16 cellular contexts compared by ENCODE assay signal in the genomic region with DNA sequence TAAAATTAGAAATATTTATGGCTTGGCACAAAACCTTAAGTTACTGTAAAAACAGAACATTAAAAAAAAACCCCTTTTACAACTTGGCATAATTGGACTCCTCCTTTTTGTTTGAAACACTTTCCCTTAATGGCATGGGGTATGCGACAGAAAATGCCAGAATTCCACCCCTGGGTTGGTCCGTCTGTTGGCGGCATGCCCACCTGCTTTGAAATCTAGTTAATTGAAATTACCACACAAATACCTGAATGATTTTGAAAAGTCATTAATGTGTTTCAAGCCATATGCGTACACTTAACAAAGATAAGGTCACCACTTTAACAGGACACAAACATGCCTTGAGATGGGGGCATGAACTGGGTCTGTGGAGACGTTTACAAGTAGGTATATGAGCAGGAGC.
A peak's percentile ranks its signal among the peaks of the same experiment; 100 is the strongest.
DNase-seq lines count a peak whose midpoint lies in the region; ATAC-seq, FAIRE-seq and TF ChIP-seq lines count a peak whose summit lies in the region.
"Had no signal": no experiment of that assay in that cellular context is flagged by ENCODE, and none has a peak within 500 bp of the region (broad histone marks: within the 10 kb centered on the region; RNA-seq: fewer than 3 reads in every experiment).

No MANE protein-coding gene starts in this region.

- H2BK5ac ChIP-seq in mesenchymal stem cell (ENCODE audit: low read depth, low read length, poor library complexity, severe bottlenecking), result no peak overlapping the region

- H3K36me3 ChIP-seq in mesenchymal stem cell (ENCODE audit: control insufficient read depth in 1 of 2, insufficient read depth in 2 of 2, low read depth in 1 of 2, low read length in 2 of 2), result no peaks in the 10 kb centered on the region
- H3K36me3 ChIP-seq: BLaER1 had no signal

- H3K4ac ChIP-seq in mesenchymal stem cell (ENCODE audit: low read depth in 1 of 2, low read length in 2 of 2), result no peak overlapping the region

- no peak overlapping the region for H2BK12ac ChIP-seq in mesenchymal stem cell (ENCODE audit: low read length in 2 of 2)

- no peak overlapping the region for H2BK15ac ChIP-seq in mesenchymal stem cell (ENCODE audit: low read depth, poor library complexity, severe bottlenecking)

- no peaks in the 10 kb centered on the region for H3K4me1 ChIP-seq in mesenchymal stem cell (ENCODE audit: control insufficient read depth, insufficient read depth, low read depth, low read length)

- H3K27ac ChIP-seq in RWPE1 (peak overlapping the region; percentile 70), mesenchymal stem cell (ENCODE audit: low read length, poor library complexity, severe bottlenecking) (no peak overlapping the region)
- H3K27ac ChIP-seq: BLaER1, HL-60 had no signal

- H2AFZ ChIP-seq in mesenchymal stem cell (ENCODE audit: low read depth, low read length), result no peak overlapping the region

- no peak overlapping the region for H3K23ac ChIP-seq in mesenchymal stem cell (ENCODE audit: low read length in 2 of 2)

- no peak overlapping the region for H3K18ac ChIP-seq in mesenchymal stem cell (ENCODE audit: low read depth in 1 of 2, low read length in 2 of 2)

- H2BK120ac ChIP-seq in mesenchymal stem cell (ENCODE audit: low read depth, low read length), result no peak overlapping the region

- no peaks in the 10 kb centered on the region for H3K27me3 ChIP-seq in mesenchymal stem cell (ENCODE audit: control insufficient read depth in 1 of 2, insufficient read depth in 1 of 2, low read length in 2 of 2)
- H3K27me3 ChIP-seq: BLaER1 had no signal

- ATAC-seq in GM21576 (IDR thresholded peaks at IDR 0.05; ENCODE audit: unreplicated experiment), result no peak
- no peak for ATAC-seq in GM18867 (IDR thresholded peaks at IDR 0.05; ENCODE audit: unreplicated experiment)
- ATAC-seq: PC-3 had no signal

- no peak overlapping the region for H4K8ac ChIP-seq in mesenchymal stem cell (ENCODE audit: low read length)

- no peak overlapping the region for H2AK5ac ChIP-seq in mesenchymal stem cell (ENCODE audit: low read length, severe bottlenecking)

- H3K4me2 ChIP-seq in mesenchymal stem cell (ENCODE audit: low read length, poor library complexity, severe bottlenecking), result no peak overlapping the region
- H3K4me2 ChIP-seq: BLaER1 had no signal

- WGBS in mesenchymal stem cell, result 99% methylated on average over 4 of the region's 5 CpGs

- H3K79me1 ChIP-seq in mesenchymal stem cell (replicated peaks; ENCODE audit: low read length, poor library complexity, severe bottlenecking), result no peaks in the 10 kb centered on the region

- DNase-seq in AG10803 (ENCODE audit: low read depth) (peak; percentile 8), RWPE1 (ENCODE audit: low spot score) (no peak), epithelial cell of proximal tubule (ENCODE audit: low read depth) (no peak), mesenchymal stem cell (no peak), RCC 7860 (ENCODE audit: low spot score) (no peak), hepatic stellate cell (ENCODE audit: low spot score) (no peak)
- DNase-seq: NCI-H1417 treated with DMSO at 0.1 percent for 48 hours, NCI-H2171, NCI-H748 treated with DMSO at 0.1 percent for 48 hours, PC-3 had no signal

- H3K4me3 ChIP-seq in AG10803 (ENCODE audit: low read length) (no peak overlapping the region), epithelial cell of proximal tubule (ENCODE audit: low read depth, low read length) (peak overlapping the region; percentile 13), mesenchymal stem cell (ENCODE audit: insufficient read depth in 1 of 2, low read depth in 1 of 2, low read length in 2 of 2) (peak overlapping the region in 1 of 2 experiments; percentile 42)
- H3K4me3 ChIP-seq: BLaER1 had no signal

- CTCF ChIA-PET in RWPE1 (lab: Yijun Ruan, JAX), result no interaction called here

- TF ChIP-seq CTCF in AG10803 (conservative IDR thresholded peaks at IDR 0.05; ENCODE audit: low read length), result no peak
- TF ChIP-seq CTCF in RWPE1 (conservative IDR thresholded peaks at IDR 0.05; ENCODE audit: low read depth), result no peak
- no peak for TF ChIP-seq CTCF in epithelial cell of proximal tubule (conservative IDR thresholded peaks at IDR 0.05; ENCODE audit: low read depth, low read length)

- no peak for FAIRE-seq in RCC 7860 (lab: Jason Lieb, UNC)
- FAIRE-seq: H54, HTR-8/SVneo had no signal

- H3K9me3 ChIP-seq in mesenchymal stem cell (ENCODE audit: control insufficient read depth, low read length), result peaks cover 13% of the 10 kb centered on the region
- H3K9me3 ChIP-seq: BLaER1 had no signal

- POLR2A ChIA-PET in RWPE1 (lab: Yijun Ruan, JAX; ENCODE audit: low non-redundant PET), result no interaction called here

- no peak overlapping the region for H3K14ac ChIP-seq in mesenchymal stem cell (ENCODE audit: low read length in 2 of 2)

- H4K91ac ChIP-seq in mesenchymal stem cell (ENCODE audit: low read length), result no peak overlapping the region

- H3K9ac ChIP-seq in mesenchymal stem cell (ENCODE audit: low read length), result peak overlapping the region; percentile 47
- H3K9ac ChIP-seq: BLaER1 had no signal
